Comparison of ENCODE assay signal across 8 cellular contexts in the genomic region with DNA sequence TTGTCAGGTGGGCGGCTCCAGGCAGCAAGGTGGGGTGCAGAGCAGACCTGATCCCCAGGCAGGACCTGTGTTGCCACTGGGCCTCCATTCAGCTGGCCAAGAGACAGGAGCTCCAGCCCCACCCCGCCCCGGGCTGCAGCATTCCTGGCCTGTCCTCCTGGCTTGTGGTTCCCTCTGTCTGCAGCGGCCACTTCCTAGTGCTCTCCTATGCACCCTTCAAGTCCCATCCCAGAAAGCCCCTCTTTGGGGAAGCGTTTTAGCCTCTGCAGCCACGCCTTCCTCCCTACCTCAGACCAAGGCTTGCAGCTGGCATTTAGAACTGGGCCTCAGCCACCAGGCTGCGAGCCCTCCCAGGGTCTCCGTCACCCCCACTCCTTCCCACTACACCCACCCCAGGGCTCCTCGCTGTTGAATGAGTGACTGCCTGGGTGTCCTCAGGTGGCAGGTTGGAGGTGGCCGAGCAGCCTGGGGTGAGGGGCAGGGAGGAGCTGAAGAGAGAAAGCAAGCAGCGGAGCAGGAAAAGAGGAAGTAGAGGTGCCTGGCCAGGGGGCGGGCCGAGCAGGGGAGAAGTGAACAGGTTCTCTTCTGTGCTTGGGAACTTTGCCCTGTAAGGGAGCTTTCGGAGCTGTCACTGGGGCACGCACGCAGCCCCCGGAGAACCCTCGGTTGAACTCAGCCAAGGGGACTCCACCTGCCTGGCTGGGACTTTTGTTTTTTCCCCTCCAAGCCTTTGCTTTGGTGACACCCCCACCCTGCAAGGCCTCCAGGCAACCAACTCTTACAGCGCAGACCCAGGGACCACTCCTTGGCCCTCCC. TPM values are rescaled to one million over a fixed set of nuclear protein-coding genes. Genes with fewer than 3 reads are reported as not detected.
DNase-seq lines count a peak whose midpoint lies in the region; ATAC-seq, FAIRE-seq and TF ChIP-seq lines count a peak whose summit lies in the region.

No MANE protein-coding gene starts in this region.

- no peaks in the 10 kb centered on the region for H3K27me3 ChIP-seq in pancreas

- peak overlapping the region; percentile 95 for H3K4me3 Mint-ChIP-seq in activated B cell treated with CpG ODN at 0.5 μM for 24 hours

- peaks cover 0 to 8% (median 6%) of the 10 kb centered on the region in 3 donors for H3K4me1 ChIP-seq in pancreas

- no peaks in the 10 kb centered on the region for H3K9me3 Mint-ChIP-seq in activated B cell treated with CpG ODN at 0.5 μM for 24 hours

- H3K27me3 Mint-ChIP-seq in activated B cell treated with CpG ODN at 0.5 μM for 24 hours: no peaks in the 10 kb centered on the region

- DNase-seq in Ammon's horn (ENCODE audit: low spot score) (peak; percentile 69), activated B cell treated with CpG ODN at 0.5 μM for 24 hours (peak; percentile 78), germinal center (ENCODE audit: low spot score) (peak; percentile 91), pancreas (peak; percentile 39 to 76 (median 63)), NCI-H146 treated with DMSO at 0.1 percent for 48 hours (lab: John Stamatoyannopoulos, UW; ENCODE audit: unreplicated experiment) (no peak)

- peak; percentile 45 for ATAC-seq in GM19351 (IDR thresholded peaks at IDR 0.05; ENCODE audit: unreplicated experiment)
- ATAC-seq in HG03520 (IDR thresholded peaks at IDR 0.05; ENCODE audit: unreplicated experiment): peak; percentile 19
- ATAC-seq in activated B cell treated with CpG ODN at 0.5 μM for 24 hours (ENCODE audit: low read depth): peak; percentile 41
- peak in 1 of 4 donors; percentile 4 for ATAC-seq in pancreas
- ATAC-seq in HG03469 (IDR thresholded peaks at IDR 0.05; ENCODE audit: unreplicated experiment): no peak

- H3K4me3 ChIP-seq in pancreas: peak overlapping the region in 1 of 4 donors; percentile 87

- peaks cover 29% of the 10 kb centered on the region for H3K36me3 Mint-ChIP-seq in activated B cell treated with CpG ODN at 0.5 μM for 24 hours (ENCODE audit: low read depth)

- POLR2A ChIA-PET in activated B cell treated with CpG ODN at 0.5 μM for 24 hours (lab: Charles Lee): interaction anchor here (0.6 to 3.6 kb wide), 8 partner anchors 8 to 302 kb away, joined by 3 to 38 read pairs (median 6); a partner anchor contains a TSS

- peak overlapping the region in 3 of 4 donors; percentile 38 to 100 (median 100) for H3K27ac ChIP-seq in pancreas

- no peak for TF ChIP-seq CTCF in activated B cell treated with CpG ODN at 0.5 μM for 24 hours (IDR thresholded peaks at IDR 0.05)
- TF ChIP-seq CTCF in pancreas (IDR thresholded peaks at IDR 0.05): no peak

- WGBS in pancreas, 2 donors: 67 to 72% methylated on average over 18 to 19 of the region's 19 CpGs

- intact Hi-C loops in activated B cell treated with CpG ODN at 0.5 μM for 24 hours (cut with micrococcal nuclease) (loop anchor here (1.0 kb wide), 2 partner anchors 9 to 161 kb away; no protein-coding TSS in a partner anchor), pancreas (cut with DNase I) (no loop called here)

- peaks cover 43% of the 10 kb centered on the region for H3K4me1 Mint-ChIP-seq in activated B cell treated with CpG ODN at 0.5 μM for 24 hours

- peaks cover 0 to 17% (median 15%) of the 10 kb centered on the region in 3 donors for H3K36me3 ChIP-seq in pancreas

- FAIRE-seq in pancreas (lab: Jason Lieb, UNC): no peak

- CTCF ChIA-PET in activated B cell treated with CpG ODN at 0.5 μM for 24 hours (lab: Charles Lee): interaction anchor here (1.1 to 1.4 kb wide), 4 partner anchors 14 to 38 kb away, joined by 3 to 4 read pairs (median 4); no protein-coding TSS in a partner anchor

- no peaks in the 10 kb centered on the region for H3K9me3 ChIP-seq in pancreas

- H3K27ac Mint-ChIP-seq in activated B cell treated with CpG ODN at 0.5 μM for 24 hours: peak overlapping the region; percentile 97

RNA-seq across cellular contexts. Expression of a gene that starts 2.3 kb away (rescaled TPM):
- 9,258 and 9,276 TPM in 2 replicates for total RNA-seq in activated B cell treated with CpG ODN at 0.5 μM for 24 hours
- total RNA-seq in pancreas: 1,000 to 10,000 TPM in 2 of 6 donors, 100 to 1,000 TPM in 4; 444 to 1,539 (median 804) TPM
- 1,000 to 10,000 TPM in 1 of 2 donors, 100 to 1,000 TPM in 1; 897 to 2,761 TPM for polyA plus RNA-seq in pancreas

RNA-seq across cellular contexts. Expression of a gene that starts 19.1 kb away (rescaled TPM):
- total RNA-seq in activated B cell treated with CpG ODN at 0.5 μM for 24 hours (11.6 and 12.9 TPM in 2 replicates), pancreas (1 to 10 TPM; 3.7 to 6.8 (median 4.2) TPM)
- 1 to 10 TPM; 2.1 to 3.0 TPM for polyA plus RNA-seq in pancreas

RNA-seq across cellular contexts. Expression of a gene that starts 59.9 kb away (rescaled TPM):
- total RNA-seq in activated B cell treated with CpG ODN at 0.5 μM for 24 hours: 2.2 and 4.2 TPM in 2 replicates
- 10 to 100 TPM in 1 of 6 donors, 1 to 10 TPM in 5; 1.8 to 17.4 (median 5.9) TPM for total RNA-seq in pancreas
- polyA plus RNA-seq in pancreas: 1 to 10 TPM; 6.9 to 7.7 TPM
